ENCODE assay signal across 15 cellular contexts in the genomic region with DNA sequence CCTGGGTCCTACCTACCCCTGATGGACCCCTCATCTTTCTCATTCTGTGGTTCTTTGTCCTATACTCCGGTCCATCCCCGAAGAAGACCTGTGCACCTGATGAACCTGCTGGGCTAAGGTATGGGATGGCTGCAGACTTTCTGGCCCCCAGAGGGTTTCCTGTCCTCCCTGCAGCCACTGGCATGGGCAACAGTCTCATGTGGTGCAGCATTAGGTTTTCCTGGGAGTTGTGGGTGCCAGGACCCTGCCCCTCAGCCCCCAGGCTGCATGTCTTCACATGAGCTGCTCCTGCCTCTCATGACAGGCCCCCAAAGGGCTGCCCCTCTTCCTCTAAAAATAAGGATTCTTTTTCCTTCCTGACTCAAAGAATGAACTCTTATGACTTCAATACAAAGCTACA.
DNase-seq lines count a peak whose midpoint lies in the region; ATAC-seq and TF ChIP-seq lines count a peak whose summit lies in the region.
"Had no signal": no experiment of that assay in that cellular context is flagged by ENCODE, and none has a peak within 500 bp of the region (broad histone marks: within the 10 kb centered on the region; RNA-seq: fewer than 3 reads in every experiment).

No MANE protein-coding gene starts in this region.

- H3K4me1 ChIP-seq in gastrocnemius medialis: peaks cover 0 to 7% of the 10 kb centered on the region in 2 donors

- H3K27ac ChIP-seq in CD4-positive, alpha-beta T cell (ENCODE audit: low read depth, low read length): peak overlapping the region; percentile 89
- H3K27ac ChIP-seq in HL-60 (replicated peaks) (peak overlapping the region; percentile 60), gastrocnemius medialis (no peak overlapping the region)
- H3K27ac ChIP-seq: tibial artery had no signal

- H3K4me1 Mint-ChIP-seq in CD4-positive, alpha-beta T cell (ENCODE audit: low read depth): peaks cover 71% of the 10 kb centered on the region
- peaks cover 54 to 57% of the 10 kb centered on the region in 2 donors for H3K4me1 Mint-ChIP-seq in natural killer cell

- no peak for DNase-seq in CD4-positive, alpha-beta T cell
- no peak for DNase-seq in HL-60 (ENCODE audit: low read depth in 1 of 2, low spot score in 1 of 2)
- DNase-seq in activated naive CD4-positive, alpha-beta T cell treated with anti-CD3 and anti-CD28 coated beads, Interleukin-2, amount 50 U/mL, for 72 hours (ENCODE audit: low spot score in 2 of 2): no peak
- DNase-seq in natural killer cell: no peak
- no peak for DNase-seq in H7
- DNase-seq in gastrocnemius medialis: no peak
- DNase-seq in hypothalamus (lab: John Stamatoyannopoulos, UW): no peak
- DNase-seq: Calu3, left ventricle myocardium superior, NCI-H1105, NCI-H526, SHP77 had no signal

- no peak for TF ChIP-seq POLR2A in gastrocnemius medialis (IDR thresholded peaks at IDR 0.05)

- no peaks in the 10 kb centered on the region for H3K27me3 ChIP-seq in CD4-positive, alpha-beta T cell (ENCODE audit: control insufficient read depth, insufficient read depth, low read length)
- H3K27me3 ChIP-seq in HL-60 (ENCODE audit: insufficient read depth, poor library complexity, severe bottlenecking): no peaks in the 10 kb centered on the region
- H3K27me3 ChIP-seq in H7 (ENCODE audit: control insufficient read depth, insufficient read depth, low read length): no peaks in the 10 kb centered on the region
- H3K27me3 ChIP-seq in gastrocnemius medialis: no peaks in the 10 kb centered on the region

- peaks cover 81% of the 10 kb centered on the region for H3K36me3 Mint-ChIP-seq in CD4-positive, alpha-beta T cell (ENCODE audit: low read depth)
- peaks cover 44 to 61% of the 10 kb centered on the region in 2 donors for H3K36me3 Mint-ChIP-seq in activated naive CD4-positive, alpha-beta T cell treated with anti-CD3 and anti-CD28 coated beads, Interleukin-2, amount 50 U/mL, for 72 hours
- H3K36me3 Mint-ChIP-seq in natural killer cell: peaks cover 21% of the 10 kb centered on the region

- TF ChIP-seq CTCF in CD4-positive, alpha-beta T cell (IDR thresholded peaks at IDR 0.05): no peak
- TF ChIP-seq CTCF in HL-60 (IDR thresholded peaks at IDR 0.05; ENCODE audit: insufficient read depth, low read length) (no peak), natural killer cell (IDR thresholded peaks at IDR 0.05) (no peak), gastrocnemius medialis (IDR thresholded peaks at IDR 0.05 in 4 of 5, conservative IDR thresholded peaks at IDR 0.05 in 1 of 5) (no peak)

- in situ Hi-C loops in gastrocnemius medialis (cut with MboI; ENCODE audit: low sequenced_read_pairs in 4 of 4): no loop called here

- no peaks in the 10 kb centered on the region for H3K9me3 Mint-ChIP-seq in CD4-positive, alpha-beta T cell
- H3K9me3 Mint-ChIP-seq in activated naive CD4-positive, alpha-beta T cell treated with anti-CD3 and anti-CD28 coated beads, Interleukin-2, amount 50 U/mL, for 72 hours: no peaks in the 10 kb centered on the region
- no peaks in the 10 kb centered on the region for H3K9me3 Mint-ChIP-seq in natural killer cell

- peak overlapping the region; percentile 85 for H3K4me3 Mint-ChIP-seq in CD4-positive, alpha-beta T cell
- peak overlapping the region; percentile 84 for H3K4me3 Mint-ChIP-seq in natural killer cell

- intact Hi-C loops in CD4-positive, alpha-beta T cell (cut with DNase I, micrococcal nuclease): loop anchor here (1.0 to 5.0 kb wide), 4 partner anchors 8 to 191 kb away; partner anchors contain the start of gene GPR68 (in 1 of the 2)
- intact Hi-C loops in natural killer cell (cut with micrococcal nuclease): loop anchor here (10.0 kb wide), 1 partner anchor 252 kb away; the partner anchor contains the start of gene RPS6KA5
- intact Hi-C loops in gastrocnemius medialis (cut with DNase I; ENCODE audit: low total_unique reads): no loop called here

- ATAC-seq in CD4-positive, alpha-beta T cell (ENCODE audit: poor library complexity): no peak
- no peak for ATAC-seq in activated naive CD4-positive, alpha-beta T cell treated with anti-CD3 and anti-CD28 coated beads, Interleukin-2, amount 50 U/mL, for 72 hours
- ATAC-seq in natural killer cell (no peak), GM21390 (IDR thresholded peaks at IDR 0.05; ENCODE audit: unreplicated experiment) (no peak), gastrocnemius medialis (no peak)

- peak overlapping the region; percentile 97 for H3K27ac Mint-ChIP-seq in CD4-positive, alpha-beta T cell
- H3K27ac Mint-ChIP-seq in activated naive CD4-positive, alpha-beta T cell treated with anti-CD3 and anti-CD28 coated beads, Interleukin-2, amount 50 U/mL, for 72 hours: peak overlapping the region; percentile 87 to 97
- H3K27ac Mint-ChIP-seq in natural killer cell: peak overlapping the region; percentile 98

- peaks cover 34% of the 10 kb centered on the region for H3K36me3 ChIP-seq in H7 (replicated peaks; ENCODE audit: control insufficient read depth, insufficient read depth, low read length)
- no peaks in the 10 kb centered on the region for H3K36me3 ChIP-seq in gastrocnemius medialis

- CTCF ChIA-PET in CD4-positive, alpha-beta T cell (lab: Charles Lee): interaction anchor here (1.2 to 1.8 kb wide), 3 partner anchors 82 to 159 kb away, joined by 3 to 4 read pairs (median 3); partner anchors contain the start of gene CCDC88C

- H3K27me3 Mint-ChIP-seq in CD4-positive, alpha-beta T cell: no peaks in the 10 kb centered on the region
- H3K27me3 Mint-ChIP-seq in natural killer cell (ENCODE audit: low read depth in 2 of 2): no peaks in the 10 kb centered on the region

- no peaks in the 10 kb centered on the region for H3K9me3 ChIP-seq in CD4-positive, alpha-beta T cell (ENCODE audit: control insufficient read depth, low read length)
- no peaks in the 10 kb centered on the region for H3K9me3 ChIP-seq in gastrocnemius medialis
- H3K9me3 ChIP-seq: tibial artery had no signal

- POLR2A ChIA-PET in CD4-positive, alpha-beta T cell (lab: Charles Lee): interaction anchor here (0.8 to 4.1 kb wide), 12 partner anchors 14 to 555 kb away, joined by 3 to 46 read pairs (median 6); partner anchors contain the start of genes CCDC88C, GPR68 and PPP4R3A

- H3K4me3 ChIP-seq in HL-60 (replicated peaks; ENCODE audit: insufficient read depth, low read length) (no peak overlapping the region), H7 (ENCODE audit: insufficient read depth, low read depth, low read length) (no peak overlapping the region), gastrocnemius medialis (no peak overlapping the region)
- H3K4me3 ChIP-seq: smooth muscle cell, tibial artery had no signal

Comparison
In these comparisons a context has a peak if more than half of its experiments do, and no peak if none do; other contexts are left out.
1. H3K27ac ChIP-seq: peak in CD4-positive, alpha-beta T cell (single experiment) and HL-60 (single experiment); none in gastrocnemius medialis (0 of 4).
2. Peak in every context shown above with its lines, with median percentiles within 50 percentile points of each other: H3K27ac Mint-ChIP-seq.